ENCODE assay signal across 8 cellular contexts in genomic region chr3:195441971-195442572, GRCh38. TPM values are rescaled to one million over a fixed set of nuclear protein-coding genes. Genes with fewer than 3 reads are reported as not detected.
DNase-seq lines count a peak whose midpoint lies in the region; ATAC-seq and TF ChIP-seq lines count a peak whose summit lies in the region.

No MANE protein-coding gene starts in this region.

- H3K9me3 Mint-ChIP-seq in activated T-helper 1 cell treated with anti-CD3 and anti-CD28 coated beads, Interleukin-12 subunit alpha, Interleukin-12 subunit beta, Interleukin-2, Interleukin-4 antibody, amounts not matched to agents 30 ng/mL and 10 ng/mL and 1 ng/mL, durations not matched to agents 14 hours and 24 hours and 36 hours, result no peaks in the 10 kb centered on the region
- H3K9me3 Mint-ChIP-seq in nephron, result no peaks in the 10 kb centered on the region

- H3K27ac ChIP-seq in fibroblast of lung (ENCODE audit: insufficient read depth, low read length), result peak overlapping the region; percentile 83

- peak overlapping the region; percentile 90 for H3K4me2 ChIP-seq in fibroblast of lung (ENCODE audit: extremely low read depth, insufficient read depth, low read length)

- H3K27me3 Mint-ChIP-seq in activated T-helper 1 cell treated with anti-CD3 and anti-CD28 coated beads, Interleukin-12 subunit alpha, Interleukin-12 subunit beta, Interleukin-2, Interleukin-4 antibody, amounts not matched to agents 30 ng/mL and 10 ng/mL and 1 ng/mL, durations not matched to agents 14 hours and 24 hours and 36 hours (ENCODE audit: insufficient read depth), result no peaks in the 10 kb centered on the region
- H3K27me3 Mint-ChIP-seq in nephron (ENCODE audit: low read depth), result no peaks in the 10 kb centered on the region

- ATAC-seq in HG03103 (IDR thresholded peaks at IDR 0.05; ENCODE audit: low read depth, unreplicated experiment), result peak; percentile 12
- ATAC-seq in stimulated activated naive CD8-positive, alpha-beta T cell treated with anti-CD3 and anti-CD28 coated beads, Interleukin-15, Interleukin-2, amounts not matched to agents 100 U/mL and 50 U/mL, for 24 hours, result peak; percentile 0

- H3K4me1 ChIP-seq in fibroblast of lung (ENCODE audit: control insufficient read depth, extremely low read depth, insufficient read depth, low read length), result peaks cover 6% of the 10 kb centered on the region

- no peaks in the 10 kb centered on the region for H4K20me1 ChIP-seq in fibroblast of lung (ENCODE audit: control insufficient read depth, extremely low read depth, insufficient read depth, low read length)

- no peaks in the 10 kb centered on the region for H3K36me3 Mint-ChIP-seq in activated T-helper 1 cell treated with anti-CD3 and anti-CD28 coated beads, Interleukin-12 subunit alpha, Interleukin-12 subunit beta, Interleukin-2, Interleukin-4 antibody, amounts not matched to agents 30 ng/mL and 10 ng/mL and 1 ng/mL, durations not matched to agents 14 hours and 24 hours and 36 hours (ENCODE audit: low read depth)
- H3K36me3 Mint-ChIP-seq in nephron (ENCODE audit: low read depth), result no peaks in the 10 kb centered on the region

- peaks cover 52% of the 10 kb centered on the region for H3K79me2 ChIP-seq in fibroblast of lung (ENCODE audit: control insufficient read depth, insufficient read depth, low read length)

- H2AFZ ChIP-seq in fibroblast of lung (ENCODE audit: low read length), result peak overlapping the region; percentile 76

- DNase-seq in NCI-H82 (lab: John Stamatoyannopoulos, UW) (peak; percentile 79), NCI-H82 treated with DMSO at 0.1 percent for 48 hours (lab: John Stamatoyannopoulos, UW; ENCODE audit: unreplicated experiment) (no peak), OCI-M1 (lab: John Stamatoyannopoulos, UW) (peak; percentile 71), fibroblast of lung (ENCODE audit: low read depth in 2 of 2) (peak; percentile 36 to 41)
- peak; percentile 30 for DNase-seq in activated T-helper 1 cell treated with anti-CD3 and anti-CD28 coated beads, Interleukin-12 subunit alpha, Interleukin-12 subunit beta, Interleukin-2, Interleukin-4 antibody, amounts not matched to agents 30 ng/mL and 10 ng/mL and 1 ng/mL, durations not matched to agents 14 hours and 24 hours and 36 hours (ENCODE audit: low spot score)
- DNase-seq in stimulated activated naive CD8-positive, alpha-beta T cell treated with anti-CD3 and anti-CD28 coated beads, Interleukin-15, Interleukin-2, amounts not matched to agents 100 U/mL and 50 U/mL, for 24 hours, result peak; percentile 53

- no peaks in the 10 kb centered on the region for H3K9me3 ChIP-seq in fibroblast of lung (ENCODE audit: control insufficient read depth, insufficient read depth, low read depth, low read length)

- H3K27me3 ChIP-seq in fibroblast of lung (ENCODE audit: control insufficient read depth, insufficient read depth, low read length), result no peaks in the 10 kb centered on the region

- peak overlapping the region; percentile 92 for H3K4me3 Mint-ChIP-seq in activated T-helper 1 cell treated with anti-CD3 and anti-CD28 coated beads, Interleukin-12 subunit alpha, Interleukin-12 subunit beta, Interleukin-2, Interleukin-4 antibody, amounts not matched to agents 30 ng/mL and 10 ng/mL and 1 ng/mL, durations not matched to agents 14 hours and 24 hours and 36 hours
- H3K4me3 Mint-ChIP-seq in nephron, result peak overlapping the region; percentile 96 to 99 (median 98)

- H3K4me3 ChIP-seq in fibroblast of lung (replicated peaks in 1 of 4; ENCODE audit: control extremely low read depth in 1 of 4, insufficient read depth in 1 of 4, low read depth in 3 of 4, low read length in 4 of 4), result peak overlapping the region; percentile 65 to 86 (median 84)

- peak overlapping the region; percentile 86 for H3K27ac Mint-ChIP-seq in activated T-helper 1 cell treated with anti-CD3 and anti-CD28 coated beads, Interleukin-12 subunit alpha, Interleukin-12 subunit beta, Interleukin-2, Interleukin-4 antibody, amounts not matched to agents 30 ng/mL and 10 ng/mL and 1 ng/mL, durations not matched to agents 14 hours and 24 hours and 36 hours
- peak overlapping the region; percentile 87 to 95 (median 89) for H3K27ac Mint-ChIP-seq in nephron

- peak overlapping the region; percentile 88 for H3K9ac ChIP-seq in fibroblast of lung (ENCODE audit: insufficient read depth, low read length)

- TF ChIP-seq CTCF in fibroblast of lung (conservative IDR thresholded peaks at IDR 0.05 in 1 of 2, IDR thresholded peaks at IDR 0.05 in 1 of 2; ENCODE audit: low read depth in 1 of 2, low read length in 2 of 2) (no peak), nephron (IDR thresholded peaks at IDR 0.05; ENCODE audit: unreplicated experiment in 3 of 3) (no peak)

- peaks cover 42% of the 10 kb centered on the region for H3K4me1 Mint-ChIP-seq in activated T-helper 1 cell treated with anti-CD3 and anti-CD28 coated beads, Interleukin-12 subunit alpha, Interleukin-12 subunit beta, Interleukin-2, Interleukin-4 antibody, amounts not matched to agents 30 ng/mL and 10 ng/mL and 1 ng/mL, durations not matched to agents 14 hours and 24 hours and 36 hours (ENCODE audit: low read depth)
- peaks cover 26% of the 10 kb centered on the region for H3K4me1 Mint-ChIP-seq in nephron

- no peaks in the 10 kb centered on the region for H3K36me3 ChIP-seq in fibroblast of lung (ENCODE audit: control insufficient read depth, insufficient read depth, low read length)

- intact Hi-C loops in activated T-helper 1 cell treated with anti-CD3 and anti-CD28 coated beads, Interleukin-12 subunit alpha, Interleukin-12 subunit beta, Interleukin-2, Interleukin-4 antibody, amounts not matched to agents 30 ng/mL and 10 ng/mL and 1 ng/mL, durations not matched to agents 14 hours and 24 hours and 36 hours (cut with micrococcal nuclease), result loop anchor here (2.0 to 10.0 kb wide), 7 partner anchors 17 to 957 kb away; partner anchors contain the start of genes ATP13A3, FAM43A, LSG1 and TNK2

RNA-seq across cellular contexts. Expression of gene ACAP2, which starts 0.7 kb away (rescaled TPM):
- 38.2 and 46.3 TPM in 2 replicates for total RNA-seq in activated T-helper 1 cell treated with anti-CD3 and anti-CD28 coated beads, Interleukin-12 subunit alpha, Interleukin-12 subunit beta, Interleukin-2, Interleukin-4 antibody, amounts not matched to agents 30 ng/mL and 10 ng/mL and 1 ng/mL, durations not matched to agents 14 hours and 24 hours and 36 hours
- total RNA-seq in fibroblast of lung, result 77.3 and 86.5 TPM in 2 replicates
- 27.2 and 33.7 TPM in 2 replicates for polyA plus RNA-seq in fibroblast of lung
- polyA plus RNA-seq in fibroblast of lung (2012), result 14.4 and 19.9 TPM in 2 replicates
- 8.9 and 10.0 TPM in 2 replicates for polyA minus RNA-seq in fibroblast of lung (ENCODE audit: low replicate concordance)
